In the genomic region with DNA sequence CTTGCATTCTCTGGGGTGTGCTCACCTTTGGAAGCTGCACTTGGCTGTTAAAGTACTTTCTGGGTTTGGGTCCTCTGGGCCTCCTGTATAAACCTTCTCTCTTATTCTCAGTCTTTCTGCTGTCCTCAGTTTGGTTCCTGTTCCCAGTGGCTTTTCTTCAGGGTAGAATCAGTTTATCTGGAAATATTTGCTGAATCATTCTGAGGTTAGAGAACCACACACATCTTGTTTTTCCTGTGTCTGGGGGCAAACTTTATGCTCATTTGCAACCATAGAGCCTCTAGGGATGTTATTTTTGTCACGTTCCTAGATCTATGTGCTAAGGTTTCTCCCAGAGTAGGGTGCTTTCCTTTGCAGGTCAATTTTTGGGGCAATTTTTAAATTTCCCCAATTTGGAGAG, we compare ENCODE assay signal across 19 cellular contexts.
DNase-seq lines count a peak whose midpoint lies in the region; ATAC-seq lines count a peak whose summit lies in the region.
"Had no signal": no experiment of that assay in that cellular context is flagged by ENCODE, and none has a peak within 500 bp of the region (broad histone marks: within the 10 kb centered on the region; RNA-seq: fewer than 3 reads in every experiment).

No MANE protein-coding gene starts in this region.

- no peaks in the 10 kb centered on the region for H3K36me3 Mint-ChIP-seq in T-helper 2 cell treated with Interferon-gamma antibody and Interleukin-4, amounts not matched to agents 5 μg/mL and 100 μg/mL, for 36 hours (ENCODE audit: low read depth)

- no peak overlapping the region for H3K4me3 ChIP-seq in BLaER1 treated with 17β-estradiol and CSF1 and Interleukin-3, amounts not matched to agents 10 nM and 100 nM
- H3K4me3 ChIP-seq in adipocyte (ENCODE audit: low read length) (no peak overlapping the region), mesenchymal stem cell (ENCODE audit: insufficient read depth in 1 of 2, low read depth in 1 of 2, low read length in 2 of 2) (no peak overlapping the region)
- H3K4me3 ChIP-seq: gastrocnemius medialis had no signal

- H3K9me3 ChIP-seq in BLaER1 treated with 17β-estradiol and CSF1 and Interleukin-3, amounts not matched to agents 10 nM and 100 nM (replicated peaks in 1 of 11) = peaks cover 5 to 7% (median 7%) of the 10 kb centered on the region in 11 experiments; a peak in 19 of 22 replicates
- H3K9me3 ChIP-seq in adipocyte (ENCODE audit: control insufficient read depth, low read length) = no peaks in the 10 kb centered on the region
- H3K9me3 ChIP-seq in mesenchymal stem cell (ENCODE audit: control insufficient read depth, low read length) = no peaks in the 10 kb centered on the region
- H3K9me3 ChIP-seq: gastrocnemius medialis had no signal

- DNase-seq in KBM-7 = peak; percentile 56
- DNase-seq in adipocyte (ENCODE audit: low read depth) = peak; percentile 12
- DNase-seq in mesenchymal stem cell = peak; percentile 18
- no peak for DNase-seq in T-helper 2 cell treated with Interferon-gamma antibody and Interleukin-4, amounts not matched to agents 5 μg/mL and 100 μg/mL, for 36 hours (ENCODE audit: low spot score)
- DNase-seq in HT-29 (ENCODE audit: low spot score) = no peak
- DNase-seq in foreskin melanocyte = no peak
- DNase-seq: activated CD4-positive, alpha-beta T cell treated with anti-CD3 and anti-CD28 coated beads for 48 hours; aorta; effector CD4-positive, alpha-beta T cell; gastrocnemius medialis; H7; kidney glomerular epithelial cell; NCI-H1436; NCI-H446; T-helper 1 cell had no signal

- peaks cover 9 to 19% (median 15%) of the 10 kb centered on the region in 10 experiments for H3K4me1 ChIP-seq in BLaER1 treated with 17β-estradiol and CSF1 and Interleukin-3, amounts not matched to agents 10 nM and 100 nM
- H3K4me1 ChIP-seq in adipocyte (ENCODE audit: control insufficient read depth, insufficient read depth, low read length) (no peaks in the 10 kb centered on the region), mesenchymal stem cell (ENCODE audit: control insufficient read depth, insufficient read depth, low read depth, low read length) (no peaks in the 10 kb centered on the region)
- H3K4me1 ChIP-seq: gastrocnemius medialis had no signal

- no peaks in the 10 kb centered on the region for H3K27me3 Mint-ChIP-seq in T-helper 2 cell treated with Interferon-gamma antibody and Interleukin-4, amounts not matched to agents 5 μg/mL and 100 μg/mL, for 36 hours (ENCODE audit: low read depth)
- H3K27me3 Mint-ChIP-seq: activated T-helper 17 cell treated with anti-CD3 and anti-CD28 coated beads, Interleukin-2, amount 50 U/mL, for 72 hours had no signal

- 38% methylated on average over 1 of the region's 1 CpG for WGBS in mesenchymal stem cell

- H3K9ac ChIP-seq in BLaER1 treated with 17β-estradiol and CSF1 and Interleukin-3, amounts not matched to agents 10 nM and 100 nM = peak overlapping the region in 3 of 11 experiments; percentile 10 to 43 (median 42); a peak in 4 of 22 replicates
- H3K9ac ChIP-seq in adipocyte (ENCODE audit: low read length) (no peak overlapping the region), mesenchymal stem cell (ENCODE audit: low read length) (no peak overlapping the region)

- no peak overlapping the region for H2AK5ac ChIP-seq in mesenchymal stem cell (ENCODE audit: low read length, severe bottlenecking)

- H3K23ac ChIP-seq in mesenchymal stem cell (ENCODE audit: low read length in 2 of 2) = no peak overlapping the region

- ATAC-seq in HG02588 (IDR thresholded peaks at IDR 0.05; ENCODE audit: unreplicated experiment) = no peak
- ATAC-seq: activated T-helper 17 cell treated with anti-CD3 and anti-CD28 coated beads, Interleukin-2, amount 50 U/mL, for 72 hours; gastrocnemius medialis had no signal

- no peaks in the 10 kb centered on the region for H3K36me3 ChIP-seq in BLaER1 treated with 17β-estradiol and CSF1 and Interleukin-3, amounts not matched to agents 10 nM and 100 nM
- H3K36me3 ChIP-seq in adipocyte (ENCODE audit: control insufficient read depth, insufficient read depth, low read length, severe bottlenecking) = no peaks in the 10 kb centered on the region
- H3K36me3 ChIP-seq in mesenchymal stem cell (ENCODE audit: control insufficient read depth in 1 of 2, insufficient read depth in 2 of 2, low read depth in 1 of 2, low read length in 2 of 2) = no peaks in the 10 kb centered on the region
- H3K36me3 ChIP-seq: gastrocnemius medialis had no signal

- H3K27me3 ChIP-seq in BLaER1 treated with 17β-estradiol and CSF1 and Interleukin-3, amounts not matched to agents 10 nM and 100 nM = no peaks in the 10 kb centered on the region
- H3K27me3 ChIP-seq in adipocyte (replicated peaks; ENCODE audit: control insufficient read depth, insufficient read depth, low read length) (no peaks in the 10 kb centered on the region), mesenchymal stem cell (ENCODE audit: control insufficient read depth in 1 of 2, insufficient read depth in 1 of 2, low read length in 2 of 2) (no peaks in the 10 kb centered on the region)
- H3K27me3 ChIP-seq: gastrocnemius medialis had no signal

- no peak overlapping the region for H3K4ac ChIP-seq in mesenchymal stem cell (ENCODE audit: low read depth in 1 of 2, low read length in 2 of 2)

- H3K9me3 Mint-ChIP-seq in T-helper 2 cell treated with Interferon-gamma antibody and Interleukin-4, amounts not matched to agents 5 μg/mL and 100 μg/mL, for 36 hours = peaks cover 3% of the 10 kb centered on the region

- H2BK120ac ChIP-seq in mesenchymal stem cell (ENCODE audit: low read depth, low read length) = peak overlapping the region; percentile 49

- peak overlapping the region; percentile 72 for H4K8ac ChIP-seq in mesenchymal stem cell (ENCODE audit: low read length)

- peak overlapping the region in 1 of 2 experiments; percentile 79 for H3K18ac ChIP-seq in mesenchymal stem cell (ENCODE audit: low read depth in 1 of 2, low read length in 2 of 2)

- no peaks in the 10 kb centered on the region for H3K79me1 ChIP-seq in mesenchymal stem cell (replicated peaks; ENCODE audit: low read length, poor library complexity, severe bottlenecking)

- no peak overlapping the region for H4K91ac ChIP-seq in mesenchymal stem cell (ENCODE audit: low read length)

- peak overlapping the region in 1 of 2 experiments; percentile 84 for H2BK12ac ChIP-seq in mesenchymal stem cell (ENCODE audit: low read length in 2 of 2)

- H3K4me2 ChIP-seq in BLaER1 treated with 17β-estradiol and CSF1 and Interleukin-3, amounts not matched to agents 10 nM and 100 nM = peak overlapping the region; percentile 20 to 74 (median 54); a peak in 21 of 22 replicates
- H3K4me2 ChIP-seq in mesenchymal stem cell (ENCODE audit: low read length, poor library complexity, severe bottlenecking) = no peak overlapping the region

- no peak overlapping the region for H2BK15ac ChIP-seq in mesenchymal stem cell (ENCODE audit: low read depth, poor library complexity, severe bottlenecking)

- no peak overlapping the region for H3K4me3 Mint-ChIP-seq in T-helper 2 cell treated with Interferon-gamma antibody and Interleukin-4, amounts not matched to agents 5 μg/mL and 100 μg/mL, for 36 hours
- H3K4me3 Mint-ChIP-seq: activated T-helper 17 cell treated with anti-CD3 and anti-CD28 coated beads, Interleukin-2, amount 50 U/mL, for 72 hours had no signal

- in situ Hi-C loops in KBM-7 (cut with MboI; ENCODE audit: low pct_unique_long_range_greater_than_20kb, low sequenced_read_pairs) = no loop called here

- H3K14ac ChIP-seq in mesenchymal stem cell (ENCODE audit: low read length in 2 of 2) = no peak overlapping the region

- no peaks in the 10 kb centered on the region for H4K20me1 ChIP-seq in BLaER1 treated with 17β-estradiol and CSF1 and Interleukin-3, amounts not matched to agents 10 nM and 100 nM

- peak overlapping the region in 9 of 11 experiments; percentile 36 to 71 (median 53); a peak in 17 of 22 replicates for H3K27ac ChIP-seq in BLaER1 treated with 17β-estradiol and CSF1 and Interleukin-3, amounts not matched to agents 10 nM and 100 nM
- H3K27ac ChIP-seq in mesenchymal stem cell (ENCODE audit: low read length, poor library complexity, severe bottlenecking) = peak overlapping the region; percentile 44
- H3K27ac ChIP-seq: C4-2B, gastrocnemius medialis had no signal

- no peaks in the 10 kb centered on the region for H3K4me1 Mint-ChIP-seq in T-helper 2 cell treated with Interferon-gamma antibody and Interleukin-4, amounts not matched to agents 5 μg/mL and 100 μg/mL, for 36 hours (ENCODE audit: low read depth)
- H3K4me1 Mint-ChIP-seq: activated T-helper 17 cell treated with anti-CD3 and anti-CD28 coated beads, Interleukin-2, amount 50 U/mL, for 72 hours had no signal

- H2AFZ ChIP-seq in mesenchymal stem cell (ENCODE audit: low read depth, low read length) = peak overlapping the region; percentile 49

- no peak overlapping the region for H3K27ac Mint-ChIP-seq in T-helper 2 cell treated with Interferon-gamma antibody and Interleukin-4, amounts not matched to agents 5 μg/mL and 100 μg/mL, for 36 hours
- H3K27ac Mint-ChIP-seq: activated T-helper 17 cell treated with anti-CD3 and anti-CD28 coated beads, Interleukin-2, amount 50 U/mL, for 72 hours had no signal

- H2BK5ac ChIP-seq in mesenchymal stem cell (ENCODE audit: low read depth, low read length, poor library complexity, severe bottlenecking) = peak overlapping the region; percentile 73

Comparison
In these comparisons a context has a peak if more than half of its experiments do, and no peak if none do; other contexts are left out.
1. DNase-seq: peak in KBM-7 (single experiment), adipocyte (single experiment) and mesenchymal stem cell (single experiment); none in T-helper 2 cell treated with Interferon-gamma antibody and Interleukin-4, amounts not matched to agents 5 μg/mL and 100 μg/mL, for 36 hours (single experiment), HT-29 (single experiment) and foreskin melanocyte (single experiment).